In the genomic region with DNA sequence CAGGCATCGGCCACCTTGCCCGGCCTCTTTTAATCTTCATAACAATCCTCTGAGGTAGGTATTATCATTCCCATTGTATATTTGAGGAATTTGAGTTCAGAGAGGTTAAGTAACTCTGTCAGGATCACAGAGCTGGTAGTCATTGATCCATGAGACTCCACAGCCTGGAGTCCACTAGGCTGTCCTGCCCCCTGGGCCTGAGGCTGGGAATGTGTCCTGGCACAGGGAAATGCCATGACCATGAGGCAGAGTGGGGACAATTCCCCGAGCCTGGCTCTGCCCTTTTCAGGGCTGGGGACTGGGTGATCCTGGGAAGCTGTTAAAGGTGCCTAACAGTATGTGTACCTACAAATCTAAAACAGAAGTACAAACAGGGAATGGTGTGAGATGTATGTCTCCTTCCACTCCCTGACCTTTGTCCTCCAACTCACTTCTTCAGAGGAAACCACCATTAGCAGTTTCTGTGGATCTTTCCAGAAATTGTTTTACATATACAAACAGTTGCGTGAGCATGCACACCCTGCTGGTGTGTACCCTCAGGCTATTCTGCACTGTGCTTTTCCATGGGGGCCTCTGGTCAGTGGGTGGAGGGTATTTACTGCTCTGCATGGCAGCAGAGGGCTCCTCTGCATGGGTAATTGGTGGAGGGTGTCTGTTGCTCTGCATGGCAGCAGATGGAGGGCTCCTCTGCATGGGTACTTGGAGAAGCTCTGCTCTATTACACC, we compare ENCODE assay signal across 7 cellular contexts.
"Had no signal": no experiment of that assay in that cellular context is flagged by ENCODE, and none has a peak within 500 bp of the region (broad histone marks: within the 10 kb centered on the region; RNA-seq: fewer than 3 reads in every experiment).

No MANE protein-coding gene starts in this region.

- H3K9me3 ChIP-seq: psoas muscle, thyroid gland had no signal

- H3K4me1 ChIP-seq: neural progenitor cell, thyroid gland had no signal

- H3K4me3 ChIP-seq: dorsolateral prefrontal cortex, neural progenitor cell, psoas muscle, thyroid gland had no signal

- H3K9ac ChIP-seq: neural progenitor cell had no signal

- H3K36me3 ChIP-seq: neural progenitor cell had no signal

- H3K27me3 Mint-ChIP-seq: activated CD4-positive, alpha-beta memory T cell treated with anti-CD3 and anti-CD28 coated beads for 36 hours had no signal

- H3K27ac ChIP-seq: dorsolateral prefrontal cortex, neural progenitor cell, psoas muscle, thyroid gland had no signal

- H3K27me3 ChIP-seq: dorsolateral prefrontal cortex, neural progenitor cell, thyroid gland had no signal

- H3K4me3 Mint-ChIP-seq: activated CD4-positive, alpha-beta memory T cell treated with anti-CD3 and anti-CD28 coated beads for 36 hours; activated naive CD8-positive, alpha-beta T cell treated with anti-CD3 and anti-CD28 coated beads, Interleukin-2, amount 10 ng/mL, durations not matched to agents 7 days and 5 days; brain; neural progenitor cell had no signal

- H3K36me3 Mint-ChIP-seq: activated CD4-positive, alpha-beta memory T cell treated with anti-CD3 and anti-CD28 coated beads for 36 hours; activated naive CD8-positive, alpha-beta T cell treated with anti-CD3 and anti-CD28 coated beads, Interleukin-2, amount 10 ng/mL, durations not matched to agents 7 days and 5 days; brain had no signal

- H3K9me3 Mint-ChIP-seq: activated CD4-positive, alpha-beta memory T cell treated with anti-CD3 and anti-CD28 coated beads for 36 hours; activated naive CD8-positive, alpha-beta T cell treated with anti-CD3 and anti-CD28 coated beads, Interleukin-2, amount 10 ng/mL, durations not matched to agents 7 days and 5 days; neural progenitor cell had no signal

- H3K27ac Mint-ChIP-seq: activated CD4-positive, alpha-beta memory T cell treated with anti-CD3 and anti-CD28 coated beads for 36 hours; activated naive CD8-positive, alpha-beta T cell treated with anti-CD3 and anti-CD28 coated beads, Interleukin-2, amount 10 ng/mL, durations not matched to agents 7 days and 5 days; neural progenitor cell had no signal
